In genomic region chr5:87433945-87434344, GRCh38 we compare ENCODE assay signal across 34 cellular contexts.
"Had no signal": no experiment of that assay in that cellular context is flagged by ENCODE, and none has a peak within 500 bp of the region (broad histone marks: within the 10 kb centered on the region; RNA-seq: fewer than 3 reads in every experiment).

No MANE protein-coding gene starts in this region.

- DNase-seq: Karpas-422, Kasumi-1, KG1, MG63, MM.1S, MV-4-11, NCI-H1048, NCI-H1092, NCI-H1092 treated with DMSO at 0.1 percent for 48 hours, NCI-H1105, NCI-H1105 treated with DMSO at 0.1 percent for 48 hours, NCI-H1417, NCI-H1417 treated with DMSO at 0.1 percent for 48 hours, NCI-H1436, NCI-H1436 treated with DMSO at 0.1 percent for 48 hours, NCI-H146, NCI-H1694, NCI-H1694 treated with DMSO at 0.1 percent for 48 hours, NCI-H187, NCI-H187 treated with DMSO at 0.1 percent for 48 hours, NCI-H1930, NCI-H2029, NCI-H2029 treated with DMSO at 0.1 percent for 48 hours, NCI-H2081, NCI-H2081 treated with DMSO at 0.1 percent for 48 hours, NCI-H2107, NCI-H2171, NCI-H2171 treated with DMSO at 0.1 percent for 48 hours, NCI-H2227 treated with DMSO at 0.1 percent for 48 hours, NCI-H226, NCI-H345, NCI-H446, NCI-H446 treated with DMSO at 0.1 percent for 48 hours had no signal

- H3K36me3 ChIP-seq: MG63 had no signal

- H3K9ac ChIP-seq: KMS-11 had no signal

- H3K27ac ChIP-seq: KMS-11 had no signal

- H3K9me3 ChIP-seq: MG63 had no signal

- H3K4me3 ChIP-seq: MG63 had no signal
